ENCODE assay signal across 28 cellular contexts in genomic region chr2:9071584-9072124, GRCh38.
DNase-seq lines count a peak whose midpoint lies in the region; ATAC-seq and TF ChIP-seq lines count a peak whose summit lies in the region.
"Had no signal": no experiment of that assay in that cellular context is flagged by ENCODE, and none has a peak within 500 bp of the region (broad histone marks: within the 10 kb centered on the region; RNA-seq: fewer than 3 reads in every experiment).

No MANE protein-coding gene starts in this region.

- peaks cover 0 to 7% of the 10 kb centered on the region in 2 donors for H3K9me3 ChIP-seq in ascending aorta

- TF ChIP-seq CTCF in chondrocyte (IDR thresholded peaks at IDR 0.05), result no peak
- no peak for TF ChIP-seq CTCF in ascending aorta (IDR thresholded peaks at IDR 0.05)

- H3K36me3 ChIP-seq in ascending aorta, result no peaks in the 10 kb centered on the region
- H3K36me3 ChIP-seq: pancreas, right atrium auricular region had no signal

- no peaks in the 10 kb centered on the region for H3K4me1 ChIP-seq in ascending aorta
- H3K4me1 ChIP-seq: pancreas, right atrium auricular region had no signal

- H3K4me3 Mint-ChIP-seq in chondrocyte (ENCODE audit: unreplicated experiment), result no peak overlapping the region
- H3K4me3 Mint-ChIP-seq: activated CD8-positive, alpha-beta T cell treated with anti-CD3 and anti-CD28 coated beads for 36 hours; activated naive CD8-positive, alpha-beta T cell treated with anti-CD3 and anti-CD28 coated beads for 36 hours; central memory CD8-positive, alpha-beta T cell; T-helper 1 cell treated with Interleukin-12 subunit alpha and Interleukin-12 subunit beta and Interleukin-4 antibody, amounts not matched to agents 30 μg/mL and 1 μg/mL, for 36 hours; type B pancreatic cell had no signal

- no peak overlapping the region for H3K4me3 ChIP-seq in ascending aorta
- H3K4me3 ChIP-seq: dorsolateral prefrontal cortex, GM12878, lung, pancreas, right atrium auricular region had no signal

- H3K27me3 Mint-ChIP-seq in chondrocyte (ENCODE audit: low read depth), result no peaks in the 10 kb centered on the region

- H3K36me3 Mint-ChIP-seq in chondrocyte (ENCODE audit: low read depth), result peaks cover 4% of the 10 kb centered on the region
- H3K36me3 Mint-ChIP-seq: activated naive CD8-positive, alpha-beta T cell treated with anti-CD3 and anti-CD28 coated beads for 36 hours; type B pancreatic cell had no signal

- peaks cover 9% of the 10 kb centered on the region for H3K4me1 Mint-ChIP-seq in chondrocyte (ENCODE audit: low read depth)
- H3K4me1 Mint-ChIP-seq: activated naive CD8-positive, alpha-beta T cell treated with anti-CD3 and anti-CD28 coated beads for 36 hours; central memory CD8-positive, alpha-beta T cell; nephron had no signal

- no peak overlapping the region for H3K27ac ChIP-seq in ascending aorta
- H3K27ac ChIP-seq: C4-2B, dorsolateral prefrontal cortex, pancreas, right atrium auricular region had no signal

- intact Hi-C loops in ascending aorta (cut with DNase I), result no loop called here

- H3K9me3 Mint-ChIP-seq in chondrocyte (ENCODE audit: low read depth), result peaks cover 23% of the 10 kb centered on the region

- DNase-seq in ELR (ENCODE audit: low read depth), result peak; percentile 60
- peak; percentile 66 for DNase-seq in NCI-H226
- DNase-seq in chondrocyte (ENCODE audit: low spot score), result no peak
- DNase-seq in renal cortical epithelial cell (ENCODE audit: low read depth), result peak; percentile 33
- no peak for DNase-seq in ascending aorta (ENCODE audit: low spot score in 2 of 2)
- DNase-seq: activated CD4-positive, alpha-beta T cell treated with anti-CD3 and anti-CD28 coated beads for 1 hour; activated naive CD8-positive, alpha-beta T cell treated with anti-CD3 and anti-CD28 coated beads for 36 hours; aorta; DND-41; dorsolateral prefrontal cortex; GOT3; head of caudate nucleus; KG1; NCI-H1417; NCI-H2081 treated with DMSO at 0.1 percent for 48 hours; pancreas; stimulated activated CD4-positive, alpha-beta T cell treated with anti-CD3 and anti-CD28 coated beads, Interleukin-4, amount 100 ng/mL, for 1 hour had no signal

- no peaks in the 10 kb centered on the region for H3K27me3 ChIP-seq in ascending aorta
- H3K27me3 ChIP-seq: pancreas, right atrium auricular region had no signal

- H3K27ac Mint-ChIP-seq in chondrocyte (ENCODE audit: unreplicated experiment), result peak overlapping the region; percentile 27
- H3K27ac Mint-ChIP-seq: activated CD8-positive, alpha-beta T cell treated with anti-CD3 and anti-CD28 coated beads for 36 hours; activated naive CD8-positive, alpha-beta T cell treated with anti-CD3 and anti-CD28 coated beads for 36 hours; nephron; T-helper 1 cell treated with Interleukin-12 subunit alpha and Interleukin-12 subunit beta and Interleukin-4 antibody, amounts not matched to agents 30 μg/mL and 1 μg/mL, for 36 hours had no signal

- ATAC-seq in HG02981 (IDR thresholded peaks at IDR 0.05; ENCODE audit: unreplicated experiment), result no peak
- no peak for ATAC-seq in HG02678 (IDR thresholded peaks at IDR 0.05; ENCODE audit: unreplicated experiment)

Comparison
In these comparisons a context has a peak if more than half of its experiments do, and no peak if none do; other contexts are left out.
1. DNase-seq: peak in ELR (single experiment), NCI-H226 (single experiment) and renal cortical epithelial cell (single experiment); none in chondrocyte (single experiment) and ascending aorta (0 of 2).